In genomic region chr12:130041983-130042812, GRCh38 we compare ENCODE assay signal across 8 cellular contexts.
A peak's percentile ranks its signal among the peaks of the same experiment; 100 is the strongest.
DNase-seq lines count a peak whose midpoint lies in the region; ATAC-seq and TF ChIP-seq lines count a peak whose summit lies in the region.

No MANE protein-coding gene starts in this region.

- ATAC-seq in right cardiac atrium (peak; percentile 31 to 43), HG03025 (IDR thresholded peaks at IDR 0.05; ENCODE audit: low FRiP score, unreplicated experiment) (no peak), HG03432 (IDR thresholded peaks at IDR 0.05; ENCODE audit: unreplicated experiment) (no peak), HG02973 (IDR thresholded peaks at IDR 0.05; ENCODE audit: unreplicated experiment) (no peak)

- 9% methylated on average over 52 of the region's 52 CpGs for WGBS in right cardiac atrium

- intact Hi-C loops in right cardiac atrium (cut with DNase I) = loop anchor here in 1 of 4 donors (5.0 kb wide), 1 partner anchor 295 kb away; the partner anchor contains the start of gene PIWIL1

- peak; percentile 80 for TF ChIP-seq CTCF in LNCaP clone FGC (IDR thresholded peaks at IDR 0.05; ENCODE audit: control insufficient read depth, extremely low read depth, insufficient read depth)

- no peaks in the 10 kb centered on the region for H3K4me1 ChIP-seq in right cardiac atrium (ENCODE audit: control insufficient read depth, insufficient read depth, low read length)

- H3K9me3 ChIP-seq in right cardiac atrium (ENCODE audit: control insufficient read depth, low read length) = no peaks in the 10 kb centered on the region

- no peaks in the 10 kb centered on the region for H3K27me3 ChIP-seq in right cardiac atrium (ENCODE audit: control insufficient read depth, insufficient read depth)

- H3K27ac ChIP-seq in right cardiac atrium (ENCODE audit: low read length) = no peak overlapping the region

- peak in 11 of 14 donors; percentile 12 to 72 (median 38) for DNase-seq in C1 segment of cervical spinal cord (lab: John Stamatoyannopoulos, UW)
- DNase-seq in LNCaP clone FGC (ENCODE audit: low read depth) = no peak
- DNase-seq in activated T-cell treated with anti-CD3 and anti-CD28 coated beads for 48 hours (ENCODE audit: low read depth) = peak; percentile 63
- peak; percentile 44 to 78 (median 68) for DNase-seq in right cardiac atrium
- peak; percentile 75 for DNase-seq in stimulated activated CD4-positive, alpha-beta T cell treated with anti-CD3 and anti-CD28 coated beads, Interleukin-15, amount 100 ng/mL, for 24 hours

- H3K4me3 ChIP-seq in LNCaP clone FGC (ENCODE audit: low read depth, low read length) = no peak overlapping the region
- H3K4me3 ChIP-seq in right cardiac atrium (ENCODE audit: low read length) = no peak overlapping the region

Comparison
In these comparisons a context has a peak if more than half of its experiments do, and no peak if none do; other contexts are left out.
1. ATAC-seq: peak in right cardiac atrium (2 of 2); none in HG03025 (single experiment), HG03432 (single experiment) and HG02973 (single experiment).